ENCODE assay signal across 8 cellular contexts in genomic region chr1:150578278-150579109, GRCh38. TPM values are rescaled to one million over a fixed set of nuclear protein-coding genes. Genes with fewer than 3 reads are reported as not detected.
DNase-seq lines count a peak whose midpoint lies in the region; ATAC-seq and TF ChIP-seq lines count a peak whose summit lies in the region.

No MANE protein-coding gene starts in this region.

- H4K91ac ChIP-seq in H9 (ENCODE audit: insufficient read length, low read depth, low read length): peak overlapping the region; percentile 3

- no peak overlapping the region for H4K8ac ChIP-seq in H9 (replicated peaks; ENCODE audit: insufficient read length, low read depth, low read length)

- H3K23me2 ChIP-seq in H9 (ENCODE audit: insufficient read length, low read depth, low read length, poor library complexity, severe bottlenecking): peaks cover 7% of the 10 kb centered on the region

- peaks cover 48 to 59% (median 54%) of the 10 kb centered on the region in 10 experiments for H3K4me1 ChIP-seq in BLaER1 treated with 17β-estradiol and CSF1 and Interleukin-3, amounts not matched to agents 10 nM and 100 nM
- H3K4me1 ChIP-seq in H9 (ENCODE audit: insufficient read depth, low read length): peaks cover 4% of the 10 kb centered on the region

- H3K9me3 Mint-ChIP-seq in H9 (peaks cover 6 to 15% of the 10 kb centered on the region in 2 experiments; a peak in 4 of 5 replicates), nephron (no peaks in the 10 kb centered on the region)
- H3K9me3 Mint-ChIP-seq in activated T-cell treated with anti-CD3 and anti-CD28 coated beads, Interleukin-2, amount 50 U/mL, for 4 hours: no peaks in the 10 kb centered on the region

- H2AFZ ChIP-seq in H9 (ENCODE audit: low read length): no peak overlapping the region

- H3K4me3 Mint-ChIP-seq in H9: peak overlapping the region; percentile 96 to 97
- H3K4me3 Mint-ChIP-seq in activated T-cell treated with anti-CD3 and anti-CD28 coated beads, Interleukin-2, amount 50 U/mL, for 4 hours: peak overlapping the region; percentile 97
- peak overlapping the region; percentile 95 to 98 (median 97) for H3K4me3 Mint-ChIP-seq in nephron

- H3T11ph ChIP-seq in H9 (ENCODE audit: low read length): no peak overlapping the region

- peak overlapping the region; percentile 96 to 100 (median 99) for H3K9ac ChIP-seq in BLaER1 treated with 17β-estradiol and CSF1 and Interleukin-3, amounts not matched to agents 10 nM and 100 nM
- H3K9ac ChIP-seq in H9 (ENCODE audit: extremely low read depth, insufficient read length, low read length): peak overlapping the region; percentile 98

- peak overlapping the region; percentile 64 for H2BK5ac ChIP-seq in H9 (ENCODE audit: insufficient read length, low read length)

- no peak overlapping the region for H2AK5ac ChIP-seq in H9 (ENCODE audit: insufficient read length, low read length)

- H2BK15ac ChIP-seq in H9 (ENCODE audit: low read depth, low read length): no peak overlapping the region

- TF ChIP-seq CTCF in H9 (conservative IDR thresholded peaks at IDR 0.05): no peak
- TF ChIP-seq CTCF in fibroblast of pulmonary artery (IDR thresholded peaks at IDR 0.05; ENCODE audit: low read length, missing control alignments): no peak
- TF ChIP-seq CTCF in nephron (IDR thresholded peaks at IDR 0.05; ENCODE audit: unreplicated experiment in 3 of 3): no peak

- ATAC-seq in activated T-cell treated with anti-CD3 and anti-CD28 coated beads, Interleukin-2, amount 50 U/mL, for 4 hours: peak; percentile 12 to 17

- DNase-seq in H9 (no peak), NCI-H345 treated with DMSO at 0.1 percent for 48 hours (lab: John Stamatoyannopoulos, UW; ENCODE audit: unreplicated experiment) (peak; percentile 67), fibroblast of pulmonary artery (ENCODE audit: low read depth) (peak; percentile 93), ureter (ENCODE audit: low spot score) (peak; percentile 81), HuH-7.5 (ENCODE audit: low spot score) (no peak)
- peak; percentile 45 for DNase-seq in activated T-cell treated with anti-CD3 and anti-CD28 coated beads, Interleukin-2, amount 50 U/mL, for 4 hours

- peak overlapping the region; percentile 3 for H2BK120ac ChIP-seq in H9 (ENCODE audit: low read depth, low read length, poor library complexity, severe bottlenecking)

- peak overlapping the region; percentile 74 for H4K5ac ChIP-seq in H9 (ENCODE audit: insufficient read length, low read depth, low read length)

- no peaks in the 10 kb centered on the region; a peak in 3 of 22 replicates for H3K9me3 ChIP-seq in BLaER1 treated with 17β-estradiol and CSF1 and Interleukin-3, amounts not matched to agents 10 nM and 100 nM (replicated peaks in 1 of 11)
- no peaks in the 10 kb centered on the region for H3K9me3 ChIP-seq in H9 (ENCODE audit: control insufficient read depth, low read depth, low read length)

- peaks cover 3% of the 10 kb centered on the region; the same call in 1 of the 2 replicates for H3K27me3 Mint-ChIP-seq in H9 (ENCODE audit: low read depth)
- H3K27me3 Mint-ChIP-seq in activated T-cell treated with anti-CD3 and anti-CD28 coated beads, Interleukin-2, amount 50 U/mL, for 4 hours (ENCODE audit: low read depth): no peaks in the 10 kb centered on the region
- H3K27me3 Mint-ChIP-seq in nephron (ENCODE audit: low read depth): no peaks in the 10 kb centered on the region

- no peaks in the 10 kb centered on the region for H3K79me1 ChIP-seq in H9 (ENCODE audit: insufficient read depth, low read depth, low read length, poor library complexity, severe bottlenecking)

- H3K36me3 Mint-ChIP-seq in H9 (ENCODE audit: insufficient read depth in 1 of 3, low read depth in 3 of 3) (peaks cover 52 to 55% (median 55%) of the 10 kb centered on the region in 3 experiments), nephron (ENCODE audit: low read depth) (peaks cover 57% of the 10 kb centered on the region)
- H3K36me3 Mint-ChIP-seq in activated T-cell treated with anti-CD3 and anti-CD28 coated beads, Interleukin-2, amount 50 U/mL, for 4 hours (ENCODE audit: insufficient read depth): peaks cover 52% of the 10 kb centered on the region

- no CpG with 5 or more reads among the region's 49 CpGs for WGBS in H9 (ENCODE audit: extremely low coverage, insufficient read length, low lambda C conversion rate)

- no peak overlapping the region for H2BK20ac ChIP-seq in H9 (ENCODE audit: low read depth, low read length, poor library complexity, severe bottlenecking)

- H2BK12ac ChIP-seq in H9 (ENCODE audit: insufficient read length, low read depth, low read length): no peak overlapping the region

- peaks cover 51 to 56% (median 54%) of the 10 kb centered on the region in 11 experiments for H3K36me3 ChIP-seq in BLaER1 treated with 17β-estradiol and CSF1 and Interleukin-3, amounts not matched to agents 10 nM and 100 nM

- H3K23ac ChIP-seq in H9 (ENCODE audit: insufficient read length, low read depth, low read length): peak overlapping the region; percentile 15

- H3K56ac ChIP-seq in H9 (ENCODE audit: insufficient read length, low read depth, low read length): peak overlapping the region; percentile 44

- H3K18ac ChIP-seq in H9 (ENCODE audit: insufficient read length, low read depth, low read length): peak overlapping the region; percentile 98

- peaks cover 43 to 52% of the 10 kb centered on the region in 2 experiments for H3K4me1 Mint-ChIP-seq in H9
- peaks cover 34% of the 10 kb centered on the region for H3K4me1 Mint-ChIP-seq in activated T-cell treated with anti-CD3 and anti-CD28 coated beads, Interleukin-2, amount 50 U/mL, for 4 hours (ENCODE audit: low read depth)
- H3K4me1 Mint-ChIP-seq in nephron: peaks cover 48% of the 10 kb centered on the region

- H3K27ac ChIP-seq in BLaER1 treated with 17β-estradiol and CSF1 and Interleukin-3, amounts not matched to agents 10 nM and 100 nM: peak overlapping the region; percentile 97 to 100 (median 99)
- H3K27ac ChIP-seq in H9 (ENCODE audit: insufficient read length, low read depth, low read length): peak overlapping the region; percentile 89

- H3K79me2 ChIP-seq in H9 (ENCODE audit: insufficient read depth, low read length): peaks cover 35% of the 10 kb centered on the region

- H3K4me2 ChIP-seq in BLaER1 treated with 17β-estradiol and CSF1 and Interleukin-3, amounts not matched to agents 10 nM and 100 nM: peak overlapping the region; percentile 83 to 99 (median 93); a peak in 19 of 22 replicates
- peak overlapping the region; percentile 98 for H3K4me2 ChIP-seq in H9 (ENCODE audit: insufficient read depth, insufficient read length, low read length)

- peak overlapping the region; percentile 99 for H3K14ac ChIP-seq in H9 (ENCODE audit: insufficient read depth, low read length)

- H3K27ac Mint-ChIP-seq in H9 (peak overlapping the region; percentile 99), nephron (peak overlapping the region; percentile 96 to 99 (median 99))

- H3K4me3 ChIP-seq in BLaER1 treated with 17β-estradiol and CSF1 and Interleukin-3, amounts not matched to agents 10 nM and 100 nM: peak overlapping the region; percentile 65 to 100 (median 98)
- H3K4me3 ChIP-seq in fibroblast of pulmonary artery (replicated peaks; ENCODE audit: low read depth, low read length): peak overlapping the region; percentile 91

- H3K27me3 ChIP-seq in BLaER1 treated with 17β-estradiol and CSF1 and Interleukin-3, amounts not matched to agents 10 nM and 100 nM: no peaks in the 10 kb centered on the region
- H3K27me3 ChIP-seq in H9 (ENCODE audit: insufficient read depth, low read length): no peaks in the 10 kb centered on the region

- peaks cover 57 to 59% (median 59%) of the 10 kb centered on the region in 11 experiments for H4K20me1 ChIP-seq in BLaER1 treated with 17β-estradiol and CSF1 and Interleukin-3, amounts not matched to agents 10 nM and 100 nM
- no peaks in the 10 kb centered on the region for H4K20me1 ChIP-seq in H9 (ENCODE audit: control insufficient read depth, insufficient read depth, insufficient read length)

- peak overlapping the region; percentile 17; the same call in 1 of the 2 replicates for H3K4ac ChIP-seq in H9 (ENCODE audit: low read depth, low read length)

RNA-seq across cellular contexts. Expression of gene MCL1, which starts 0.9 kb away (rescaled TPM):
- 247 and 250 TPM in 2 replicates for total RNA-seq in H9 (2021)
- 100 to 1,000 TPM; 228 to 237 (median 236) TPM for total RNA-seq in activated T-cell treated with anti-CD3 and anti-CD28 coated beads, Interleukin-2, amount 50 U/mL, for 4 hours
- 159 TPM for total RNA-seq in ureter

RNA-seq across cellular contexts. Expression of gene ADAMTSL4, which starts 29.3 kb away (rescaled TPM):
- total RNA-seq in H9 (2021) (4.6 and 6.1 TPM in 2 replicates), ureter (48.2 TPM)
- under 1 TPM; 0.19 to 0.34 (median 0.33) TPM for total RNA-seq in activated T-cell treated with anti-CD3 and anti-CD28 coated beads, Interleukin-2, amount 50 U/mL, for 4 hours

RNA-seq across cellular contexts. Expression of gene ENSA, which starts 50.9 kb away (rescaled TPM):
- total RNA-seq in H9 (2021) (212 and 218 TPM in 2 replicates), ureter (257 TPM)
- 100 to 1,000 TPM; 221 to 224 (median 223) TPM for total RNA-seq in activated T-cell treated with anti-CD3 and anti-CD28 coated beads, Interleukin-2, amount 50 U/mL, for 4 hours

Comparison
In these comparisons a context has a peak if more than half of its experiments do, and no peak if none do; other contexts are left out.
1. DNase-seq: peak in NCI-H345 treated with DMSO at 0.1 percent for 48 hours (single experiment), activated T-cell treated with anti-CD3 and anti-CD28 coated beads, Interleukin-2, amount 50 U/mL, for 4 hours (single experiment), fibroblast of pulmonary artery (single experiment) and ureter (single experiment); none in H9 (single experiment) and HuH-7.5 (single experiment).
2. Peak in every context shown above with its lines, with median percentiles within 50 percentile points of each other: H3K4me3 Mint-ChIP-seq.